29 cellular contexts compared by ENCODE assay signal in genomic region chr1:212215910-212216309, GRCh38.
"Had no signal": no experiment of that assay in that cellular context is flagged by ENCODE, and none has a peak within 500 bp of the region (broad histone marks: within the 10 kb centered on the region; RNA-seq: fewer than 3 reads in every experiment).

No MANE protein-coding gene starts in this region.

- H3K36me3 ChIP-seq: ascending aorta, SJCRH30 had no signal

- H3K27me3 ChIP-seq: ascending aorta, SJCRH30 had no signal

- ATAC-seq: Panc1 had no signal

- H3K27ac ChIP-seq: ascending aorta, coronary artery, SJCRH30, VCaP had no signal

- DNase-seq: activated CD4-positive, alpha-beta memory T cell treated with anti-CD3 and anti-CD28 coated beads, Interleukin-2, amount 10 ng/mL, durations not matched to agents 7 days and 5 days; activated CD4-positive, alpha-beta T cell treated with anti-CD3 and anti-CD28 coated beads for 1 hour; activated CD4-positive, alpha-beta T cell treated with anti-CD3 and anti-CD28 coated beads for 48 hours; activated CD4-positive, CD25-positive, alpha-beta regulatory T cell; activated gamma-delta T cell; activated naive CD4-positive, alpha-beta T cell treated with Interleukin-2 at 50 U/mL for 16 hours; activated naive CD8-positive, alpha-beta T cell treated with anti-CD3 and anti-CD28 coated beads, Interleukin-2, amount 10 ng/mL, durations not matched to agents 7 days and 5 days; activated T-cell treated with anti-CD3 and anti-CD28 coated beads, Interleukin-2, amount 50 U/mL, for 24 hours; amygdala; Kasumi-1; MM.1S; MV-4-11; NCI-H1092; NCI-H1436 treated with DMSO at 0.1 percent for 48 hours; NCI-H1694 treated with DMSO at 0.1 percent for 48 hours; NCI-H2029; NCI-H345; NCI-H526 treated with DMSO at 0.1 percent for 48 hours; NCI-H774; SHP77; SJCRH30; SW 1271; T-helper 1 cell; T-helper 2 cell; T-helper 9 cell had no signal

- H3K9me3 ChIP-seq: ascending aorta, SJCRH30 had no signal

- H3K4me3 ChIP-seq: ascending aorta, coronary artery, SJCRH30 had no signal

- H3K4me1 ChIP-seq: ascending aorta had no signal
